8 cellular contexts compared by ENCODE assay signal in genomic region chr7:129122086-129122750, GRCh38. TPM values are rescaled to one million over a fixed set of nuclear protein-coding genes. Genes with fewer than 3 reads are reported as not detected.
DNase-seq lines count a peak whose midpoint lies in the region; ATAC-seq and FAIRE-seq lines count a peak whose summit lies in the region.

No MANE protein-coding gene starts in this region.

- no peak for FAIRE-seq in GM19239 (lab: Jason Lieb, UNC)

- intact Hi-C loops in head of caudate nucleus (cut with DNase I) = no loop called here

- ATAC-seq in GM18868 (IDR thresholded peaks at IDR 0.05; ENCODE audit: unreplicated experiment) = peak; percentile 42
- peak; percentile 51 for ATAC-seq in HG02759 (IDR thresholded peaks at IDR 0.05; ENCODE audit: unreplicated experiment)

- in situ Hi-C loops in ACHN (cut with HindIII; ENCODE audit: low pct_ligation_motif_present, low pct_unique_long_range_greater_than_20kb, low sequenced_read_pairs) = no loop called here

- peak; percentile 61 for DNase-seq in ACHN
- peak; percentile 10 for DNase-seq in LHCN-M2 (ENCODE audit: low read depth)
- no peak for DNase-seq in GM19239 (ENCODE audit: insufficient read length, low spot score)
- DNase-seq in NCI-H1694 (lab: John Stamatoyannopoulos, UW) = no peak
- no peak for DNase-seq in Kasumi-1 (lab: John Stamatoyannopoulos, UW)
- no peak for DNase-seq in head of caudate nucleus

RNA-seq across cellular contexts. Expression of gene TSPAN33, which starts 22.3 kb away (rescaled TPM):
- 0.57 TPM in 1 of 2 replicates, not detected in the other for total RNA-seq in LHCN-M2 (2014; rRNA removed)
- 0.15 TPM for polyA plus RNA-seq in LHCN-M2 (2012)

Comparison
In these comparisons a context has a peak if more than half of its experiments do, and no peak if none do; other contexts are left out.
1. DNase-seq: peak in ACHN (single experiment) and LHCN-M2 (single experiment); none in GM19239 (single experiment), NCI-H1694 (single experiment), Kasumi-1 (0 of 2) and head of caudate nucleus (0 of 42).